In the genomic region with DNA sequence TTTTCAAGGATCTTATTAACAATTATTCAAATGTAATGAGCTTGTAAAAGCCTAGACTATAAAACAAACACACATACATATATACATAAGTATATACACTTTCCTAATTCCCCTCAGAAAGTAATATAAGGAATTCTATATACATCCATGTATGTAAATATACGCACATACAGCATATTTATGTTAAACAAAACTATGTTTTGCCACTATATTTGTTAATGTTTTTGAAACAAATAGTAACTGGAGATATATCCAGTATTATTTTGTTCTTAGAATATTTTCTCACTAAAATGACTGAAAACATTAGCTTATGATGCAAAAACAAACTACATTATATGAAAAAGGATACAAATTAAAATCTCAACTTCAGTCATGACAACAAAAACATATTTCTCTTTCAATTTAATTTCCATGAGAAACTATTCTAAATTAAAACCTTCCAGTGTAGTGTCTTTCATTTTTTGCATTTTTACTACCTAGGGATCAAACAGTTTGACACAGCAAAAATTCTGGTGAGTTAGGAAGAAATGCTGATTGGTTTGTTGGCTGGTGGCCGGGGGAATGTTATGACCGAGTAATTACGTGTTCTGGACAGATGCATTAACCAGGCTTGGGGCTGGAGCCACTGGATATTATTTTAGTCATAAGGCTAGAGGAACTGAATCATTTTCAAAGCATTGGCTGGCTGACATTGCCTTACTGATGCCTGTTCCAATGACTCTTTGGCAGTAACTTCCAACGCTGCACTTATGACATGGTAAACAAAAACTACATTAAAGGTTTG, we compare ENCODE assay signal across 12 cellular contexts.
DNase-seq lines count a peak whose midpoint lies in the region; ATAC-seq and TF ChIP-seq lines count a peak whose summit lies in the region.
"Had no signal": no experiment of that assay in that cellular context is flagged by ENCODE, and none has a peak within 500 bp of the region (broad histone marks: within the 10 kb centered on the region; RNA-seq: fewer than 3 reads in every experiment).

No MANE protein-coding gene starts in this region.

- H3K4me1 Mint-ChIP-seq in CD4-positive, alpha-beta T cell (ENCODE audit: low read depth): no peaks in the 10 kb centered on the region
- no peaks in the 10 kb centered on the region for H3K4me1 Mint-ChIP-seq in activated naive CD8-positive, alpha-beta T cell treated with anti-CD3 and anti-CD28 coated beads for 36 hours
- H3K4me1 Mint-ChIP-seq: activated CD4-positive, alpha-beta T cell treated with anti-CD3 and anti-CD28 coated beads for 36 hours; CD8-positive, alpha-beta memory T cell; neural progenitor cell had no signal

- CTCF ChIA-PET in CD4-positive, alpha-beta T cell (lab: Charles Lee): interaction anchor here (1.5 kb wide), 1 partner anchor 21 kb away, joined by 3 read pairs; no protein-coding TSS in a partner anchor

- TF ChIP-seq CTCF in astrocyte of the spinal cord (IDR thresholded peaks at IDR 0.05; ENCODE audit: low read depth, low read length): no peak
- TF ChIP-seq CTCF in CD4-positive, alpha-beta T cell (IDR thresholded peaks at IDR 0.05): no peak

- H3K4me2 ChIP-seq in mesenchymal stem cell (ENCODE audit: low read length, poor library complexity, severe bottlenecking): no peak overlapping the region
- H3K4me2 ChIP-seq: neural progenitor cell had no signal

- H3K9ac ChIP-seq in mesenchymal stem cell (ENCODE audit: low read length): peak overlapping the region; percentile 54
- H3K9ac ChIP-seq: neural progenitor cell had no signal

- no peak overlapping the region for H4K8ac ChIP-seq in mesenchymal stem cell (ENCODE audit: low read length)

- no peak overlapping the region for H2BK120ac ChIP-seq in mesenchymal stem cell (ENCODE audit: low read depth, low read length)

- H2BK12ac ChIP-seq in mesenchymal stem cell (ENCODE audit: low read length in 2 of 2): no peak overlapping the region

- no peak overlapping the region for H3K4ac ChIP-seq in mesenchymal stem cell (ENCODE audit: low read depth in 1 of 2, low read length in 2 of 2)

- H2AK5ac ChIP-seq in mesenchymal stem cell (ENCODE audit: low read length, severe bottlenecking): no peak overlapping the region

- POLR2A ChIA-PET in CD4-positive, alpha-beta T cell (lab: Charles Lee): no interaction called here

- no peak overlapping the region for H3K27ac Mint-ChIP-seq in CD4-positive, alpha-beta T cell
- no peak overlapping the region for H3K27ac Mint-ChIP-seq in activated naive CD8-positive, alpha-beta T cell treated with anti-CD3 and anti-CD28 coated beads for 36 hours
- H3K27ac Mint-ChIP-seq: activated CD4-positive, alpha-beta T cell treated with anti-CD3 and anti-CD28 coated beads for 36 hours; CD8-positive, alpha-beta memory T cell; neural progenitor cell had no signal

- no peaks in the 10 kb centered on the region for H3K36me3 Mint-ChIP-seq in CD4-positive, alpha-beta T cell (ENCODE audit: low read depth)
- H3K36me3 Mint-ChIP-seq in activated naive CD8-positive, alpha-beta T cell treated with anti-CD3 and anti-CD28 coated beads for 36 hours: no peaks in the 10 kb centered on the region
- H3K36me3 Mint-ChIP-seq: CD8-positive, alpha-beta memory T cell; neural progenitor cell had no signal

- peak; percentile 80 for DNase-seq in AG20443 (ENCODE audit: low spot score)
- DNase-seq in NCI-H460 (ENCODE audit: extremely low read depth, low read depth): peak; percentile 56
- DNase-seq in astrocyte of the spinal cord (ENCODE audit: low read depth, low spot score): peak; percentile 85
- peak; percentile 89 for DNase-seq in mesenchymal stem cell
- DNase-seq in CD4-positive, alpha-beta T cell: no peak
- no peak for DNase-seq in activated naive CD8-positive, alpha-beta T cell treated with anti-CD3 and anti-CD28 coated beads for 36 hours
- DNase-seq in iPS-NIHi7 (ENCODE audit: extremely low spot score): no peak
- DNase-seq: activated CD4-positive, alpha-beta T cell treated with anti-CD3 and anti-CD28 coated beads for 36 hours; CD8-positive, alpha-beta memory T cell; stimulated activated naive CD4-positive, alpha-beta T cell had no signal

- H3K18ac ChIP-seq in mesenchymal stem cell (ENCODE audit: low read depth in 1 of 2, low read length in 2 of 2): no peak overlapping the region

- H3K9me3 Mint-ChIP-seq in CD4-positive, alpha-beta T cell: no peaks in the 10 kb centered on the region
- H3K9me3 Mint-ChIP-seq in activated naive CD8-positive, alpha-beta T cell treated with anti-CD3 and anti-CD28 coated beads for 36 hours: no peaks in the 10 kb centered on the region
- H3K9me3 Mint-ChIP-seq: CD8-positive, alpha-beta memory T cell; neural progenitor cell had no signal

- H3K4me3 Mint-ChIP-seq in CD4-positive, alpha-beta T cell: no peak overlapping the region
- H3K4me3 Mint-ChIP-seq in activated naive CD8-positive, alpha-beta T cell treated with anti-CD3 and anti-CD28 coated beads for 36 hours: no peak overlapping the region
- H3K4me3 Mint-ChIP-seq: activated CD4-positive, alpha-beta T cell treated with anti-CD3 and anti-CD28 coated beads for 36 hours; CD8-positive, alpha-beta memory T cell; neural progenitor cell had no signal

- in situ Hi-C loops in astrocyte of the spinal cord (cut with HindIII; ENCODE audit: low sequenced_read_pairs): no loop called here

- no peak for ATAC-seq in CD4-positive, alpha-beta T cell (ENCODE audit: poor library complexity)
- ATAC-seq in GM21723 (IDR thresholded peaks at IDR 0.05; ENCODE audit: unreplicated experiment): no peak
- ATAC-seq: activated CD4-positive, alpha-beta T cell treated with anti-CD3 and anti-CD28 coated beads for 36 hours had no signal

- no peaks in the 10 kb centered on the region for H3K79me1 ChIP-seq in mesenchymal stem cell (replicated peaks; ENCODE audit: low read length, poor library complexity, severe bottlenecking)

- H3K4me1 ChIP-seq in mesenchymal stem cell (ENCODE audit: control insufficient read depth, insufficient read depth, low read depth, low read length): no peaks in the 10 kb centered on the region
- H3K4me1 ChIP-seq: neural progenitor cell had no signal

- intact Hi-C loops in CD4-positive, alpha-beta T cell (cut with DNase I, micrococcal nuclease): no loop called here

- no peak overlapping the region for H2BK5ac ChIP-seq in mesenchymal stem cell (ENCODE audit: low read depth, low read length, poor library complexity, severe bottlenecking)

- WGBS in mesenchymal stem cell: 1% methylated on average over 4 of the region's 5 CpGs

- no peak overlapping the region for H3K27ac ChIP-seq in mesenchymal stem cell (ENCODE audit: low read length, poor library complexity, severe bottlenecking)
- no peak overlapping the region for H3K27ac ChIP-seq in CD4-positive, alpha-beta T cell (ENCODE audit: low read depth, low read length)
- H3K27ac ChIP-seq: neural progenitor cell had no signal

- H2BK15ac ChIP-seq in mesenchymal stem cell (ENCODE audit: low read depth, poor library complexity, severe bottlenecking): no peak overlapping the region

- no peaks in the 10 kb centered on the region for H3K9me3 ChIP-seq in mesenchymal stem cell (ENCODE audit: control insufficient read depth, low read length)
- no peaks in the 10 kb centered on the region for H3K9me3 ChIP-seq in CD4-positive, alpha-beta T cell (ENCODE audit: control insufficient read depth, low read length)

- H2AFZ ChIP-seq in mesenchymal stem cell (ENCODE audit: low read depth, low read length): no peak overlapping the region
- H2AFZ ChIP-seq: neural progenitor cell had no signal

- H3K36me3 ChIP-seq in mesenchymal stem cell (ENCODE audit: control insufficient read depth in 1 of 2, insufficient read depth in 2 of 2, low read depth in 1 of 2, low read length in 2 of 2): no peaks in the 10 kb centered on the region
- H3K36me3 ChIP-seq: neural progenitor cell had no signal

- H3K23ac ChIP-seq in mesenchymal stem cell (ENCODE audit: low read length in 2 of 2): no peak overlapping the region

- H3K27me3 ChIP-seq in mesenchymal stem cell (ENCODE audit: control insufficient read depth in 1 of 2, insufficient read depth in 1 of 2, low read length in 2 of 2): no peaks in the 10 kb centered on the region
- H3K27me3 ChIP-seq in CD4-positive, alpha-beta T cell (ENCODE audit: control insufficient read depth, insufficient read depth, low read length): peaks cover 14% of the 10 kb centered on the region

- no peak overlapping the region for H3K4me3 ChIP-seq in astrocyte of the spinal cord (ENCODE audit: low read depth, low read length)
- no peak overlapping the region for H3K4me3 ChIP-seq in mesenchymal stem cell (ENCODE audit: insufficient read depth in 1 of 2, low read depth in 1 of 2, low read length in 2 of 2)
- H3K4me3 ChIP-seq: neural progenitor cell had no signal

- no peak overlapping the region for H4K91ac ChIP-seq in mesenchymal stem cell (ENCODE audit: low read length)

- H3K14ac ChIP-seq in mesenchymal stem cell (ENCODE audit: low read length in 2 of 2): no peak overlapping the region

- H3K27me3 Mint-ChIP-seq in CD4-positive, alpha-beta T cell: peaks cover 61% of the 10 kb centered on the region
- H3K27me3 Mint-ChIP-seq in activated naive CD8-positive, alpha-beta T cell treated with anti-CD3 and anti-CD28 coated beads for 36 hours: peaks cover 45% of the 10 kb centered on the region

Comparison
In these comparisons a context has a peak if more than half of its experiments do, and no peak if none do; other contexts are left out.
1. DNase-seq: peak in AG20443 (single experiment), NCI-H460 (single experiment), astrocyte of the spinal cord (single experiment) and mesenchymal stem cell (single experiment); none in CD4-positive, alpha-beta T cell (0 of 10), activated naive CD8-positive, alpha-beta T cell treated with anti-CD3 and anti-CD28 coated beads for 36 hours (single experiment) and iPS-NIHi7 (single experiment).